Comparison of ENCODE assay signal across 22 cellular contexts in the genomic region with DNA sequence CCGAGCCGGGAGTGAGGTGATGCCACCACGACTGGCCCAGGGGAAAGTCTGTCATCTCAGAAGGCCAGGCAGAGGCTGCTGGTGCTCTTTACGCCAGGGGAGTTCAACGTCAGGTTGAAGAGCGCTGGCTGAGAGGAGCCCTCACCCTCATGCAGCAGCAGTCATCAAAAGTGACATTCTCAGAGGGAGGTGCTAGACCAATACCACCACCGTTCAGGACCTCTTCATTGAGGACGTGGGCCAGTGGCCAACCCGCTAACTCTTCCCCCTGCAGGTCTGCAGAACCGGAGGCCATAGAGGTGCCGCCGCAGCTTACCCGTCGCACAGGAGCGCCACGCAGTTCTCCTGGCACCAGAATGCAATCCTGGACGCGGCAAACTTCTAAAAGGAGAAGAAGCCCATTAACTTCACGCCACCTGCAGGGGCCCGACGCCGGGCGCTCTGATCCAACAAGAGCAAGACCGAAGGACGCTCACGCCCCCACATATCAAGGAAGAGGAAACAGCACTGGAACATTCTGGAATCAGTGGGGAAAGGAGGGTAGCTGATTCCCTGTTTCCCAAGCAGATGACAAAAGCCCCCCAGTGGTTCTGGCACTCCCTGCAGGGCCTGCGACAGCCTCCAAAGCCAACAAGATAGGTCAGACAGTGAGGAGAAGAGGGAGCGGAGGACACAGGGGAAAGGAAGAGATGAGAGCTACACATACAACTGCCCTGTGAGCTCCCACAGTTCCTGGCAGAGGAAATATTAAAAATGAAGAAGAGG.
"Had no signal": no experiment of that assay in that cellular context is flagged by ENCODE, and none has a peak within 500 bp of the region (broad histone marks: within the 10 kb centered on the region; RNA-seq: fewer than 3 reads in every experiment).

No MANE protein-coding gene starts in this region.

- H3K9me3 ChIP-seq: esophagus muscularis mucosa, gastroesophageal sphincter, left ventricle myocardium inferior, neutrophil, right atrium auricular region, sigmoid colon, stomach, thoracic aorta had no signal

- H3K27me3 ChIP-seq: esophagus muscularis mucosa, gastroesophageal sphincter, neutrophil, right atrium auricular region, sigmoid colon, stomach had no signal

- DNase-seq: effector memory CD4-positive, alpha-beta T cell; glutamatergic neuron; immature natural killer cell; kidney; left ventricle myocardium inferior; mesenchymal stem cell; midbrain; sigmoid colon; stimulated activated CD4-positive, alpha-beta T cell treated with anti-CD3 and anti-CD28 coated beads, Interleukin-2, amount 100 ng/mL, for 24 hours; stimulated activated CD4-positive, alpha-beta T cell treated with anti-CD3 and anti-CD28 coated beads, Interleukin-4, amount 100 ng/mL, for 4 hours; stimulated activated naive CD4-positive, alpha-beta T cell; stomach; substantia nigra; trophoblast cell had no signal

- H3K4me1 ChIP-seq: esophagus muscularis mucosa, gastroesophageal sphincter, left ventricle myocardium inferior, right atrium auricular region, sigmoid colon, stomach had no signal

- H3K4me3 ChIP-seq: esophagus muscularis mucosa, gastroesophageal sphincter, left ventricle myocardium inferior, lung, right atrium auricular region, sigmoid colon, skin epidermis, stomach, thoracic aorta had no signal

- H3K27ac ChIP-seq: epithelial cell of prostate, esophagus muscularis mucosa, gastroesophageal sphincter, left ventricle myocardium inferior, neutrophil, right atrium auricular region, sigmoid colon, skin epidermis, stomach, thoracic aorta had no signal
